Comparison of ENCODE assay signal across 8 cellular contexts in genomic region chr18:50297621-50298442, GRCh38. TPM values are rescaled to one million over a fixed set of nuclear protein-coding genes. Genes with fewer than 3 reads are reported as not detected.
DNase-seq lines count a peak whose midpoint lies in the region; ATAC-seq and TF ChIP-seq lines count a peak whose summit lies in the region.

No MANE protein-coding gene starts in this region.

- H3K27me3 ChIP-seq in IMR-90 (ENCODE audit: control insufficient read depth, insufficient read depth, low read length) (peaks cover 14% of the 10 kb centered on the region), SU-DHL-6 (ENCODE audit: low read length) (no peaks in the 10 kb centered on the region), rectal smooth muscle tissue (ENCODE audit: control insufficient read depth, insufficient read depth, low read length) (peaks cover 2% of the 10 kb centered on the region)

- H2BK20ac ChIP-seq in IMR-90 (ENCODE audit: low read depth, low read length): no peak overlapping the region

- H3K9me3 ChIP-seq in IMR-90 (ENCODE audit: control insufficient read depth, insufficient read depth, low read length) (no peaks in the 10 kb centered on the region), SU-DHL-6 (ENCODE audit: insufficient read depth, low read length) (no peaks in the 10 kb centered on the region)

- H3K18ac ChIP-seq in IMR-90 (ENCODE audit: low read depth, low read length): peak overlapping the region; percentile 55

- H3K4me3 ChIP-seq in IMR-90 (ENCODE audit: insufficient read depth, low read depth, low read length) (peak overlapping the region; percentile 49), SU-DHL-6 (ENCODE audit: insufficient read depth, low read length, poor library complexity, severe bottlenecking) (peak overlapping the region; percentile 39), astrocyte of the cerebellum (ENCODE audit: low read depth, low read length) (peak overlapping the region; percentile 40), rectal smooth muscle tissue (ENCODE audit: low read length) (peak overlapping the region; percentile 45)

- TF ChIP-seq POLR2A in IMR-90 (IDR thresholded peaks at IDR 0.05; ENCODE audit: low read depth, low read length): no peak

- no peak for TF ChIP-seq CTCF in IMR-90 (conservative IDR thresholded peaks at IDR 0.05; ENCODE audit: low read depth, low read length)
- no peak for TF ChIP-seq CTCF in SU-DHL-6 (IDR thresholded peaks at IDR 0.05; ENCODE audit: insufficient read depth, low read length, poor library complexity, severe bottlenecking)
- no peak for TF ChIP-seq CTCF in astrocyte of the cerebellum (IDR thresholded peaks at IDR 0.05; ENCODE audit: low read depth, low read length, missing control alignments)

- H4K91ac ChIP-seq in IMR-90 (ENCODE audit: insufficient read depth, low read depth, low read length): no peak overlapping the region

- no peaks in the 10 kb centered on the region for H3K4me1 ChIP-seq in IMR-90 (ENCODE audit: control insufficient read depth, insufficient read depth, low read length)
- no peaks in the 10 kb centered on the region for H3K4me1 ChIP-seq in rectal smooth muscle tissue (ENCODE audit: control insufficient read depth, insufficient read depth, low read length)

- H4K5ac ChIP-seq in IMR-90 (ENCODE audit: low read depth, low read length): peak overlapping the region; percentile 81

- POLR2A ChIA-PET in IMR-90 (lab: Charles Lee; ENCODE audit: unreplicated experiment): no interaction called here

- no peaks in the 10 kb centered on the region for H3K79me2 ChIP-seq in SU-DHL-6 (ENCODE audit: insufficient read depth, low read length)

- peak overlapping the region; percentile 83; the same call in 1 of the 2 replicates for H3K14ac ChIP-seq in IMR-90 (replicated peaks; ENCODE audit: low read depth, low read length)

- peak; percentile 64 for DNase-seq in Daoy (ENCODE audit: low read depth)
- peak; percentile 61 for DNase-seq in IMR-90
- peak; percentile 36 for DNase-seq in astrocyte of the cerebellum (ENCODE audit: low read depth)
- DNase-seq in hippocampal formation (lab: John Stamatoyannopoulos, UW): peak; percentile 45 to 61
- no peak for DNase-seq in D341Med (ENCODE audit: low spot score)

- H3K36me3 ChIP-seq in IMR-90 (ENCODE audit: control insufficient read depth, insufficient read depth, low read length) (no peaks in the 10 kb centered on the region), SU-DHL-6 (ENCODE audit: low read length) (no peaks in the 10 kb centered on the region), rectal smooth muscle tissue (ENCODE audit: control insufficient read depth, insufficient read depth, low read length) (no peaks in the 10 kb centered on the region)

- H3K56ac ChIP-seq in IMR-90 (ENCODE audit: extremely low read depth, insufficient read depth, low read length): no peak overlapping the region

- H3K9me1 ChIP-seq in IMR-90 (ENCODE audit: insufficient read depth, low read length): no peaks in the 10 kb centered on the region

- in situ Hi-C loops in IMR-90 (cut with MboI; ENCODE audit: low sequenced_read_pairs) (loop anchor here (25.0 kb wide), 2 partner anchors 739 to 1661 kb away; partner anchors contain the start of gene SMAD4), astrocyte of the cerebellum (cut with HindIII; ENCODE audit: low sequenced_read_pairs) (no loop called here)

- H3K9ac ChIP-seq in IMR-90 (ENCODE audit: low read depth, low read length): peak overlapping the region; percentile 63
- H3K9ac ChIP-seq in SU-DHL-6 (ENCODE audit: low read length): peak overlapping the region; percentile 30; the same call in 1 of the 2 replicates
- no peak overlapping the region for H3K9ac ChIP-seq in rectal smooth muscle tissue (ENCODE audit: low read length)

- peak overlapping the region; percentile 45 to 98; a peak in 3 of 4 replicates for H4K8ac ChIP-seq in IMR-90 (ENCODE audit: low read depth in 2 of 2, low read length in 2 of 2)

- ATAC-seq in GM21529 (IDR thresholded peaks at IDR 0.05; ENCODE audit: unreplicated experiment) (peak; percentile 100), IMR-90 (ENCODE audit: low read depth) (peak; percentile 99)

- intact Hi-C loops in IMR-90 (cut with micrococcal nuclease): no loop called here

- no peak overlapping the region for H2AK9ac ChIP-seq in IMR-90 (replicated peaks; ENCODE audit: low read depth, low read length, poor library complexity)

- H2AK5ac ChIP-seq in IMR-90 (ENCODE audit: low read depth, low read length): no peak overlapping the region

- no peak overlapping the region for H2BK120ac ChIP-seq in IMR-90 (ENCODE audit: low read depth, low read length)

- no peaks in the 10 kb centered on the region for H3K79me1 ChIP-seq in IMR-90 (ENCODE audit: low read depth in 1 of 2, low read length in 2 of 2)

- H2BK5ac ChIP-seq in IMR-90 (ENCODE audit: low read depth, low read length, poor library complexity, severe bottlenecking): no peak overlapping the region

- CTCF ChIA-PET in IMR-90 (lab: Yijun Ruan, JAX): interaction anchor here (0.8 kb wide), 1 partner anchor 59 kb away, joined by 3 read pairs; no protein-coding TSS in a partner anchor

- H2AFZ ChIP-seq in IMR-90 (replicated peaks; ENCODE audit: low read length, poor library complexity) (peak overlapping the region; percentile 99), SU-DHL-6 (ENCODE audit: low read depth, low read length, severe bottlenecking) (peak overlapping the region; percentile 58)

- no CpG with 5 or more reads among the region's 28 CpGs for WGBS in IMR-90 (ENCODE audit: extremely low coverage in 2 of 2, insufficient read length in 1 of 2), 2 experiments

- H3K23ac ChIP-seq in IMR-90 (ENCODE audit: low read depth, low read length): no peak overlapping the region

- peak overlapping the region; percentile 76; the same call in 1 of the 2 replicates for H3K4ac ChIP-seq in IMR-90 (ENCODE audit: low read depth, low read length)

- dilution Hi-C loops in IMR-90 (cut with HindIII; ENCODE audit: low sequenced_read_pairs, unreplicated experiment): no loop called here

- TF ChIP-seq RAD21 in IMR-90 (IDR thresholded peaks at IDR 0.05; ENCODE audit: low read length): no peak

- H3K27ac ChIP-seq in IMR-90 (ENCODE audit: insufficient read depth, low read length) (no peak overlapping the region), SU-DHL-6 (ENCODE audit: low read depth, low read length) (no peak overlapping the region), rectal smooth muscle tissue (ENCODE audit: low read depth, low read length) (no peak overlapping the region)

- H3K4me2 ChIP-seq in IMR-90 (ENCODE audit: low read depth, low read length): peak overlapping the region; percentile 89
- peak overlapping the region; percentile 57 for H3K4me2 ChIP-seq in SU-DHL-6 (ENCODE audit: low read depth, low read length, poor library complexity, severe bottlenecking)

- H3K9me2 ChIP-seq in SU-DHL-6 (replicated peaks; ENCODE audit: insufficient read depth, low read length): no peaks in the 10 kb centered on the region

- H2BK15ac ChIP-seq in IMR-90 (ENCODE audit: low read depth, low read length): no peak overlapping the region

- H4K20me1 ChIP-seq in IMR-90 (ENCODE audit: insufficient read depth, low read length): no peaks in the 10 kb centered on the region
- no peaks in the 10 kb centered on the region for H4K20me1 ChIP-seq in SU-DHL-6 (ENCODE audit: low read depth, low read length)

- no peaks in the 10 kb centered on the region for H3F3A ChIP-seq in SU-DHL-6 (ENCODE audit: insufficient read depth)

- BruUV-seq in IMR-90 (replicated peaks; lab: Mats Ljungman, UMichigan): no TSS peak

TF ChIP-seq in IMR-90, 13 proteins besides CTCF, POLR2A, EP300 and RAD21:
- TF ChIP-seq MAFK (IDR thresholded peaks at IDR 0.05; ENCODE audit: low read depth, low read length): no peak
- TF ChIP-seq FOS (IDR thresholded peaks at IDR 0.05; ENCODE audit: low read depth, low read length): no peak
- TF ChIP-seq BHLHE40 (IDR thresholded peaks at IDR 0.05; ENCODE audit: low read depth, low read length): no peak
- TF ChIP-seq RFX5 (IDR thresholded peaks at IDR 0.05; ENCODE audit: low read depth, low read length): no peak
- peak; percentile 50; the same call in 1 of the 2 replicates for TF ChIP-seq MXI1 (IDR thresholded peaks at IDR 0.05; ENCODE audit: borderline replicate concordance, low read depth, low read length)
- TF ChIP-seq MAZ (IDR thresholded peaks at IDR 0.05; ENCODE audit: borderline replicate concordance, low read depth, low read length): no peak; the same call in 1 of the 2 replicates
- no peak for TF ChIP-seq CEBPB (IDR thresholded peaks at IDR 0.05; ENCODE audit: low read depth, low read length)
- no peak for TF ChIP-seq NFE2L2 (IDR thresholded peaks at IDR 0.05; ENCODE audit: low read depth, low read length)
- no peak for TF ChIP-seq USF2 (IDR thresholded peaks at IDR 0.05; ENCODE audit: low read depth, low read length)

RNA-seq across cellular contexts. Expression of gene CXXC1, which starts 10.3 kb away (rescaled TPM):
- 35.6 and 36.1 TPM in 2 replicates for total RNA-seq in Daoy (2014; rRNA removed; shearing (Covaris generic))
- 24.0 and 29.4 TPM in 2 replicates for total RNA-seq in IMR-90 (2012; rRNA removed)
- polyA plus RNA-seq in IMR-90 (2012; rRNA removed): 66.2 and 81.6 TPM in 2 replicates
- polyA plus RNA-seq in IMR-90 (2012; cell fraction: cytosol; rRNA removed): 57.6 and 61.0 TPM in 2 replicates
- 342 and 639 TPM in 2 replicates for polyA plus RNA-seq in IMR-90 (2012; cell fraction: nucleus; rRNA removed; ENCODE audit: low replicate concordance)

RNA-seq across cellular contexts. Expression of gene MBD1, which starts 16.5 kb away (rescaled TPM):
- 41.0 and 50.5 TPM in 2 replicates for total RNA-seq in Daoy (2014; rRNA removed; shearing (Covaris generic))
- 31.7 TPM in 2 replicates for total RNA-seq in IMR-90 (2012; rRNA removed)
- 56.5 and 61.3 TPM in 2 replicates for polyA plus RNA-seq in IMR-90 (2012; rRNA removed)
- polyA plus RNA-seq in IMR-90 (2012; cell fraction: cytosol; rRNA removed): 50.3 and 57.0 TPM in 2 replicates
- 228 and 398 TPM in 2 replicates for polyA plus RNA-seq in IMR-90 (2012; cell fraction: nucleus; rRNA removed; ENCODE audit: low replicate concordance)

RNA-seq across cellular contexts. Expression of gene CFAP53, which starts 31.5 kb away (rescaled TPM):
- 0.06 and 4.3 TPM in 2 replicates for total RNA-seq in Daoy (2014; rRNA removed; shearing (Covaris generic))
- under 0.01 TPM in 2 replicates for total RNA-seq in IMR-90 (2012; rRNA removed)
- polyA plus RNA-seq in IMR-90 (2012; rRNA removed): 0.12 and 0.22 TPM in 2 replicates
- 0.08 and 0.12 TPM in 2 replicates for polyA plus RNA-seq in IMR-90 (2012; cell fraction: cytosol; rRNA removed)
- 0.09 TPM in 1 of 2 replicates, not detected in the other for polyA plus RNA-seq in IMR-90 (2012; cell fraction: nucleus; rRNA removed; ENCODE audit: low replicate concordance)
